ENCODE assay signal across 12 cellular contexts in genomic region chr4:1329408-1330371, GRCh38. TPM values are rescaled to one million over a fixed set of nuclear protein-coding genes. Genes with fewer than 3 reads are reported as not detected.
DNase-seq lines count a peak whose midpoint lies in the region; ATAC-seq, FAIRE-seq and TF ChIP-seq lines count a peak whose summit lies in the region.
"Had no signal": no experiment of that assay in that cellular context is flagged by ENCODE, and none has a peak within 500 bp of the region (broad histone marks: within the 10 kb centered on the region; RNA-seq: fewer than 3 reads in every experiment).

No MANE protein-coding gene starts in this region.

- ATAC-seq in GM19395 (IDR thresholded peaks at IDR 0.05; ENCODE audit: unreplicated experiment) (no peak), GM18909 (IDR thresholded peaks at IDR 0.05; ENCODE audit: poor library complexity, unreplicated experiment) (no peak)

- peak overlapping the region; percentile 62 for H3K27ac Mint-ChIP-seq in activated naive CD4-positive, alpha-beta T cell treated with anti-CD3 and anti-CD28 coated beads, Interleukin-2, amount 50 U/mL, for 24 hours

- no peak for FAIRE-seq in keratinocyte (lab: Jason Lieb, UNC)
- FAIRE-seq: GM12892 had no signal

- peaks cover 4% of the 10 kb centered on the region for H3K36me3 Mint-ChIP-seq in activated naive CD4-positive, alpha-beta T cell treated with anti-CD3 and anti-CD28 coated beads, Interleukin-2, amount 50 U/mL, for 24 hours

- peaks cover 91% of the 10 kb centered on the region for H3K36me3 ChIP-seq in BLaER1
- H3K36me3 ChIP-seq in keratinocyte (ENCODE audit: control insufficient read depth in 2 of 2, extremely low read depth in 1 of 2, insufficient read depth in 2 of 2, low read length in 2 of 2) = peaks cover 37 to 40% of the 10 kb centered on the region in 2 experiments

- H2AFZ ChIP-seq in keratinocyte (ENCODE audit: control insufficient read depth, low read length) = no peak overlapping the region

- no peaks in the 10 kb centered on the region for H3K9me1 ChIP-seq in keratinocyte (ENCODE audit: control insufficient read depth, extremely low read depth, insufficient read depth, low read length)

- H3K4me3 Mint-ChIP-seq in activated naive CD4-positive, alpha-beta T cell treated with anti-CD3 and anti-CD28 coated beads, Interleukin-2, amount 50 U/mL, for 24 hours = no peak overlapping the region

- DNase-seq in MV-4-11 (lab: John Stamatoyannopoulos, UW) (peak; percentile 4), keratinocyte (ENCODE audit: low read depth, low spot score) (no peak), superior temporal gyrus (ENCODE audit: extremely low spot score) (no peak), EL (no peak)
- DNase-seq: glutamatergic neuron, transverse colon had no signal

- TF ChIP-seq CTCF in keratinocyte (optimal IDR thresholded peaks at IDR 0.05 in 1 of 3, IDR thresholded peaks at IDR 0.05 in 1 of 3, conservative IDR thresholded peaks at IDR 0.05 in 1 of 3; ENCODE audit: extremely low read depth in 1 of 3, insufficient read depth in 2 of 3, low read length in 3 of 3) = no peak

- no peaks in the 10 kb centered on the region for H3K9me3 ChIP-seq in BLaER1
- peaks cover 2% of the 10 kb centered on the region for H3K9me3 ChIP-seq in keratinocyte (ENCODE audit: control insufficient read depth, low read depth, low read length)
- H3K9me3 ChIP-seq: transverse colon had no signal

- H3K4me1 Mint-ChIP-seq in activated naive CD4-positive, alpha-beta T cell treated with anti-CD3 and anti-CD28 coated beads, Interleukin-2, amount 50 U/mL, for 24 hours = peaks cover 28% of the 10 kb centered on the region

- H3K27ac ChIP-seq in BLaER1 = peak overlapping the region; percentile 65
- peak overlapping the region; percentile 49 for H3K27ac ChIP-seq in keratinocyte (ENCODE audit: control insufficient read depth, insufficient read depth, low read length)
- H3K27ac ChIP-seq: C4-2B, transverse colon had no signal

- peaks cover 79% of the 10 kb centered on the region for H4K20me1 ChIP-seq in BLaER1
- no peaks in the 10 kb centered on the region for H4K20me1 ChIP-seq in keratinocyte (ENCODE audit: control insufficient read depth, extremely low read depth, insufficient read depth, low read length)

- H3K4me3 ChIP-seq in BLaER1 (no peak overlapping the region), keratinocyte (ENCODE audit: control insufficient read depth in 2 of 3, extremely low read depth in 1 of 3, insufficient read depth in 2 of 3, low read depth in 1 of 3, low read length in 3 of 3) (no peak overlapping the region)
- H3K4me3 ChIP-seq: transverse colon had no signal

- peaks cover 54% of the 10 kb centered on the region for H3K79me2 ChIP-seq in keratinocyte (ENCODE audit: control insufficient read depth, insufficient read depth, low read length)

- H3K4me2 ChIP-seq in BLaER1 (peak overlapping the region; percentile 36; the same call in 1 of the 2 replicates), keratinocyte (ENCODE audit: control insufficient read depth, extremely low read depth, insufficient read depth, low read depth, low read length) (peak overlapping the region; percentile 10)

- dilution Hi-C loops in keratinocyte (cut with MboI; ENCODE audit: extremely low pct_ligation_motif_present, low sequenced_read_pairs) = no loop called here

- H3K27me3 Mint-ChIP-seq in activated naive CD4-positive, alpha-beta T cell treated with anti-CD3 and anti-CD28 coated beads, Interleukin-2, amount 50 U/mL, for 24 hours = no peaks in the 10 kb centered on the region

- peak overlapping the region; percentile 45 for H3K9ac ChIP-seq in BLaER1
- H3K9ac ChIP-seq in keratinocyte (ENCODE audit: control insufficient read depth, extremely low read depth, insufficient read depth, low read length) = peak overlapping the region; percentile 22

- H3K4me1 ChIP-seq in BLaER1 (peaks cover 82% of the 10 kb centered on the region), keratinocyte (ENCODE audit: control insufficient read depth, extremely low read depth, insufficient read depth, low read length) (peaks cover 24% of the 10 kb centered on the region)
- H3K4me1 ChIP-seq: transverse colon had no signal

- H3K27me3 ChIP-seq in BLaER1 (no peaks in the 10 kb centered on the region), keratinocyte (ENCODE audit: control insufficient read depth, extremely low read depth, insufficient read depth, low read length) (no peaks in the 10 kb centered on the region)
- H3K27me3 ChIP-seq: transverse colon had no signal

- H3K9me3 Mint-ChIP-seq in activated naive CD4-positive, alpha-beta T cell treated with anti-CD3 and anti-CD28 coated beads, Interleukin-2, amount 50 U/mL, for 24 hours = no peaks in the 10 kb centered on the region

RNA-seq across cellular contexts. Expression of gene UVSSA, which starts 17.3 kb away (rescaled TPM):
- 4.3 to 6.2 TPM (median 4.7 TPM) in 3 replicates for polyA plus RNA-seq in keratinocyte
- polyA plus RNA-seq in keratinocyte (2011; ENCODE audit: low read depth) = 2.1 TPM
- polyA plus RNA-seq in keratinocyte (2011; cell fraction: cytosol; rRNA removed) = 2.9 and 4.5 TPM in 2 replicates
- 22.8 and 31.7 TPM in 2 replicates for polyA plus RNA-seq in keratinocyte (2011; cell fraction: nucleus; rRNA removed)
- 5.5 and 6.2 TPM in 2 replicates for polyA plus RNA-seq in keratinocyte (2012; ENCODE audit: low replicate concordance)
- polyA minus RNA-seq in keratinocyte = 8.6 to 12.1 TPM (median 10.3 TPM) in 3 replicates
- 6.7 TPM for polyA minus RNA-seq in keratinocyte (2011; cell fraction: cytosol; rRNA and poly(A)+ RNA removed)
- polyA minus RNA-seq in keratinocyte (2011; cell fraction: nucleus; rRNA and poly(A)+ RNA removed) = 15.9 and 20.5 TPM in 2 replicates

RNA-seq across cellular contexts. Expression of gene MAEA, which starts 40.0 kb away (rescaled TPM):
- 89.7 to 106 TPM (median 106 TPM) in 3 replicates for polyA plus RNA-seq in keratinocyte
- polyA plus RNA-seq in keratinocyte (2011; ENCODE audit: low read depth) = 73.2 TPM
- polyA plus RNA-seq in keratinocyte (2011; cell fraction: cytosol; rRNA removed) = 61.8 and 93.8 TPM in 2 replicates
- 139 and 153 TPM in 2 replicates for polyA plus RNA-seq in keratinocyte (2011; cell fraction: nucleus; rRNA removed)
- 47.3 and 90.6 TPM in 2 replicates for polyA plus RNA-seq in keratinocyte (2012; ENCODE audit: low replicate concordance)
- 54.2 to 174 TPM (median 60.2 TPM) in 3 replicates for polyA minus RNA-seq in keratinocyte
- polyA minus RNA-seq in keratinocyte (2011; cell fraction: cytosol; rRNA and poly(A)+ RNA removed) = 148 TPM
- polyA minus RNA-seq in keratinocyte (2011; cell fraction: nucleus; rRNA and poly(A)+ RNA removed) = 90.4 and 91.3 TPM in 2 replicates
